ENCODE assay signal across 10 cellular contexts in genomic region chr14:100067481-100067880, GRCh38. TPM values are rescaled to one million over a fixed set of nuclear protein-coding genes. Genes with fewer than 3 reads are reported as not detected.
DNase-seq lines count a peak whose midpoint lies in the region; ATAC-seq and TF ChIP-seq lines count a peak whose summit lies in the region.
"Had no signal": no experiment of that assay in that cellular context is flagged by ENCODE, and none has a peak within 500 bp of the region (broad histone marks: within the 10 kb centered on the region; RNA-seq: fewer than 3 reads in every experiment).

No MANE protein-coding gene starts in this region.

- H3K4me3 ChIP-seq in mammary epithelial cell (replicated peaks in 1 of 3; ENCODE audit: insufficient read depth in 1 of 3, low read depth in 2 of 3, low read length in 3 of 3): no peak overlapping the region
- no peak overlapping the region for H3K4me3 ChIP-seq in mesendoderm (ENCODE audit: low read length)
- H3K4me3 ChIP-seq in upper lobe of left lung: peak overlapping the region in 3 of 4 donors; percentile 16 to 24 (median 17)
- H3K4me3 ChIP-seq: ascending aorta, prostate gland had no signal

- H3K27me3 Mint-ChIP-seq in MCF 10A (ENCODE audit: insufficient read depth, unreplicated experiment): no peaks in the 10 kb centered on the region
- H3K27me3 Mint-ChIP-seq in activated T-helper 1 cell treated with anti-CD3 and anti-CD28 coated beads, Interleukin-12 subunit alpha, Interleukin-12 subunit beta, Interleukin-2, Interleukin-4 antibody, amounts not matched to agents 30 ng/mL and 10 ng/mL and 1 ng/mL, durations not matched to agents 14 hours and 24 hours and 36 hours (ENCODE audit: insufficient read depth): no peaks in the 10 kb centered on the region

- H2AFZ ChIP-seq in mammary epithelial cell (ENCODE audit: low read depth, low read length): no peak overlapping the region

- H3K4me2 ChIP-seq in mammary epithelial cell (ENCODE audit: insufficient read depth, low read depth, low read length) (no peak overlapping the region), mesendoderm (ENCODE audit: low read length) (no peak overlapping the region)

- in situ Hi-C loops in mammary epithelial cell (cut with MboI; ENCODE audit: low sequenced_read_pairs in 2 of 2): loop anchor here (25.0 kb wide), 1 partner anchor 120 kb away; no protein-coding TSS in a partner anchor

- H2BK5ac ChIP-seq in mesendoderm (ENCODE audit: low read length): no peak overlapping the region

- H4K20me1 ChIP-seq in mammary epithelial cell (ENCODE audit: insufficient read depth, low read length): no peaks in the 10 kb centered on the region

- no peaks in the 10 kb centered on the region for H3K27me3 ChIP-seq in mammary epithelial cell (ENCODE audit: insufficient read depth, low read length)
- H3K27me3 ChIP-seq in mesendoderm (ENCODE audit: insufficient read depth, low read length, poor library complexity): no peaks in the 10 kb centered on the region
- H3K27me3 ChIP-seq in upper lobe of left lung: no peaks in the 10 kb centered on the region
- H3K27me3 ChIP-seq: ascending aorta had no signal

- POLR2A ChIA-PET in MCF 10A (lab: Yijun Ruan, JAX): no interaction called here

- H2BK120ac ChIP-seq in mesendoderm (ENCODE audit: low read depth, low read length): no peak overlapping the region

- intact Hi-C loops in MCF 10A (cut with micrococcal nuclease) (no loop called here), mammary epithelial cell (cut with micrococcal nuclease) (loop anchor here (5.0 kb wide), 1 partner anchor 35 kb away; no protein-coding TSS in a partner anchor)
- intact Hi-C loops in activated T-helper 1 cell treated with anti-CD3 and anti-CD28 coated beads, Interleukin-12 subunit alpha, Interleukin-12 subunit beta, Interleukin-2, Interleukin-4 antibody, amounts not matched to agents 30 ng/mL and 10 ng/mL and 1 ng/mL, durations not matched to agents 14 hours and 24 hours and 36 hours (cut with micrococcal nuclease): loop anchor here (2.0 to 10.0 kb wide), 7 partner anchors 171 to 1893 kb away; partner anchors contain the start of genes CCNK, CYP46A1, SETD3 and YY1

- no peak for DNase-seq in MCF 10A (ENCODE audit: unreplicated experiment)
- no peak for DNase-seq in mammary epithelial cell
- no peak for DNase-seq in activated T-helper 1 cell treated with anti-CD3 and anti-CD28 coated beads, Interleukin-12 subunit alpha, Interleukin-12 subunit beta, Interleukin-2, Interleukin-4 antibody, amounts not matched to agents 30 ng/mL and 10 ng/mL and 1 ng/mL, durations not matched to agents 14 hours and 24 hours and 36 hours (ENCODE audit: low spot score)
- no peak for DNase-seq in mesendoderm
- DNase-seq in upper lobe of left lung: no peak
- DNase-seq in AG08396 (ENCODE audit: low spot score): no peak
- no peak for DNase-seq in NCI-H345 (lab: John Stamatoyannopoulos, UW)
- DNase-seq in SIG-M5 (lab: John Stamatoyannopoulos, UW): no peak

- no peak overlapping the region for H3K4ac ChIP-seq in mesendoderm (ENCODE audit: low read depth, low read length)

- H3K27ac ChIP-seq in mammary epithelial cell (ENCODE audit: insufficient read depth, low read depth, low read length) (no peak overlapping the region), mesendoderm (ENCODE audit: low read depth, low read length) (no peak overlapping the region), upper lobe of left lung (peak overlapping the region; percentile 48 to 78 (median 69))
- H3K27ac ChIP-seq: ascending aorta, prostate gland had no signal

- H2AK5ac ChIP-seq in mesendoderm (ENCODE audit: low read length): no peak overlapping the region

- H3K18ac ChIP-seq in mesendoderm (ENCODE audit: low read length): no peak overlapping the region

- H4K8ac ChIP-seq in mesendoderm (ENCODE audit: low read depth, low read length): no peak overlapping the region

- no peak overlapping the region for H3K4me3 Mint-ChIP-seq in MCF 10A (ENCODE audit: unreplicated experiment)
- peak overlapping the region; percentile 88 for H3K4me3 Mint-ChIP-seq in activated T-helper 1 cell treated with anti-CD3 and anti-CD28 coated beads, Interleukin-12 subunit alpha, Interleukin-12 subunit beta, Interleukin-2, Interleukin-4 antibody, amounts not matched to agents 30 ng/mL and 10 ng/mL and 1 ng/mL, durations not matched to agents 14 hours and 24 hours and 36 hours

- H3K36me3 ChIP-seq in mammary epithelial cell (ENCODE audit: insufficient read depth, low read length) (no peaks in the 10 kb centered on the region), mesendoderm (ENCODE audit: control insufficient read depth, insufficient read depth, low read length) (no peaks in the 10 kb centered on the region), upper lobe of left lung (no peaks in the 10 kb centered on the region)
- H3K36me3 ChIP-seq: ascending aorta, prostate gland had no signal

- no peak for TF ChIP-seq EP300 in upper lobe of left lung (IDR thresholded peaks at IDR 0.05)

- ATAC-seq in upper lobe of left lung (ENCODE audit: low FRiP score in 2 of 2): no peak

- TF ChIP-seq CTCF in MCF 10A (IDR thresholded peaks at IDR 0.05; ENCODE audit: unreplicated experiment) (no peak), mammary epithelial cell (conservative IDR thresholded peaks at IDR 0.05 in 1 of 2, IDR thresholded peaks at IDR 0.05 in 1 of 2; ENCODE audit: extremely low read depth in 1 of 2, insufficient read depth in 1 of 2, low read depth in 1 of 2, low read length in 2 of 2) (no peak), upper lobe of left lung (IDR thresholded peaks at IDR 0.05) (no peak)

- H3K79me2 ChIP-seq in mammary epithelial cell (ENCODE audit: insufficient read depth, low read length) (peaks cover 6% of the 10 kb centered on the region), mesendoderm (ENCODE audit: control insufficient read depth, insufficient read depth, low read length) (no peaks in the 10 kb centered on the region)

- no peak overlapping the region for H3K23ac ChIP-seq in mesendoderm (ENCODE audit: low read length)

- no peak for TF ChIP-seq POLR2A in upper lobe of left lung (IDR thresholded peaks at IDR 0.05)

- no peak overlapping the region for H4K5ac ChIP-seq in mesendoderm (ENCODE audit: low read length)

- no peaks in the 10 kb centered on the region for H3K36me3 Mint-ChIP-seq in MCF 10A (ENCODE audit: insufficient read depth, unreplicated experiment)
- peaks cover 18% of the 10 kb centered on the region for H3K36me3 Mint-ChIP-seq in activated T-helper 1 cell treated with anti-CD3 and anti-CD28 coated beads, Interleukin-12 subunit alpha, Interleukin-12 subunit beta, Interleukin-2, Interleukin-4 antibody, amounts not matched to agents 30 ng/mL and 10 ng/mL and 1 ng/mL, durations not matched to agents 14 hours and 24 hours and 36 hours (ENCODE audit: low read depth)

- BruUV-seq in MCF 10A (replicated peaks; lab: Mats Ljungman, UMichigan): no TSS peak
- no TSS peak for BruUV-seq in mammary epithelial cell (replicated peaks; lab: Mats Ljungman, UMichigan)

- 98% methylated on average over 6 of the region's 6 CpGs for WGBS in mammary epithelial cell (ENCODE audit: low coverage, missing lambda C conversion rate)
- WGBS in mesendoderm (ENCODE audit: extremely low coverage, insufficient coverage, low lambda C conversion rate): no CpG with 5 or more reads among the region's 6 CpGs
- WGBS in upper lobe of left lung, 2 donors: 81 to 89% methylated on average over 6 of the region's 6 CpGs

- H3K4me1 ChIP-seq in mammary epithelial cell (ENCODE audit: insufficient read depth, low read length) (peaks cover 18% of the 10 kb centered on the region), mesendoderm (ENCODE audit: control insufficient read depth, low read depth, low read length) (peaks cover 13% of the 10 kb centered on the region), upper lobe of left lung (peaks cover 13 to 47% (median 31%) of the 10 kb centered on the region in 4 donors)
- H3K4me1 ChIP-seq: ascending aorta, prostate gland had no signal

- H3K27ac Mint-ChIP-seq in MCF 10A (ENCODE audit: low read depth, unreplicated experiment): peak overlapping the region; percentile 78
- H3K27ac Mint-ChIP-seq in activated T-helper 1 cell treated with anti-CD3 and anti-CD28 coated beads, Interleukin-12 subunit alpha, Interleukin-12 subunit beta, Interleukin-2, Interleukin-4 antibody, amounts not matched to agents 30 ng/mL and 10 ng/mL and 1 ng/mL, durations not matched to agents 14 hours and 24 hours and 36 hours: peak overlapping the region; percentile 99

- H3K9me3 ChIP-seq in mammary epithelial cell (replicated peaks; ENCODE audit: insufficient read depth, low read length) (no peaks in the 10 kb centered on the region), upper lobe of left lung (no peaks in the 10 kb centered on the region)
- H3K9me3 ChIP-seq: ascending aorta, prostate gland had no signal

- CTCF ChIA-PET in MCF 10A (lab: Yijun Ruan, JAX): interaction anchor here (0.6 to 10.6 kb wide), 7 partner anchors 9 to 126 kb away, joined by 3 to 188 read pairs (median 4); no protein-coding TSS in a partner anchor
- CTCF ChIA-PET in mammary epithelial cell (lab: Charles Lee; ENCODE audit: low non-redundant PET): interaction anchor here (0.6 kb wide), 1 partner anchor 64 kb away, joined by 4 read pairs; no protein-coding TSS in a partner anchor

- no peak overlapping the region for H2BK15ac ChIP-seq in mesendoderm (replicated peaks; ENCODE audit: low read depth)

- peaks cover 9% of the 10 kb centered on the region for H3K9me3 Mint-ChIP-seq in MCF 10A (ENCODE audit: unreplicated experiment)
- H3K9me3 Mint-ChIP-seq in activated T-helper 1 cell treated with anti-CD3 and anti-CD28 coated beads, Interleukin-12 subunit alpha, Interleukin-12 subunit beta, Interleukin-2, Interleukin-4 antibody, amounts not matched to agents 30 ng/mL and 10 ng/mL and 1 ng/mL, durations not matched to agents 14 hours and 24 hours and 36 hours: no peaks in the 10 kb centered on the region

- dilution Hi-C loops in mammary epithelial cell (cut with HindIII; ENCODE audit: low sequenced_read_pairs): loop anchor here (5.0 kb wide), 2 partner anchors 35 to 70 kb away; no protein-coding TSS in a partner anchor

- H3K4me1 Mint-ChIP-seq in MCF 10A (ENCODE audit: insufficient read depth, unreplicated experiment): peaks cover 21% of the 10 kb centered on the region
- peaks cover 84% of the 10 kb centered on the region for H3K4me1 Mint-ChIP-seq in activated T-helper 1 cell treated with anti-CD3 and anti-CD28 coated beads, Interleukin-12 subunit alpha, Interleukin-12 subunit beta, Interleukin-2, Interleukin-4 antibody, amounts not matched to agents 30 ng/mL and 10 ng/mL and 1 ng/mL, durations not matched to agents 14 hours and 24 hours and 36 hours (ENCODE audit: low read depth)

- H3K79me1 ChIP-seq in mesendoderm (ENCODE audit: low read length): peaks cover 3% of the 10 kb centered on the region

- peak overlapping the region; percentile 17 for H3K56ac ChIP-seq in mesendoderm (ENCODE audit: low read length)

- H3K9ac ChIP-seq in mammary epithelial cell (ENCODE audit: insufficient read depth, low read length) (no peak overlapping the region), mesendoderm (ENCODE audit: low read length) (no peak overlapping the region)

RNA-seq across cellular contexts. Expression of gene EVL, which starts 2.3 kb away (rescaled TPM):
- total RNA-seq in MCF 10A (2022) (52.5 and 55.4 TPM in 2 replicates), mammary epithelial cell (10 to 100 TPM; 11.8 to 38.9 TPM), upper lobe of left lung (100 to 1,000 TPM in 5 of 6 donors, 10 to 100 TPM in 1; 69.6 to 222 (median 140) TPM)
- 20.4 TPM for polyA plus RNA-seq in mammary epithelial cell
- 31.2 TPM for polyA minus RNA-seq in mammary epithelial cell
- 290 and 309 TPM in 2 replicates for total RNA-seq in activated T-helper 1 cell treated with anti-CD3 and anti-CD28 coated beads, Interleukin-12 subunit alpha, Interleukin-12 subunit beta, Interleukin-2, Interleukin-4 antibody, amounts not matched to agents 30 ng/mL and 10 ng/mL and 1 ng/mL, durations not matched to agents 14 hours and 24 hours and 36 hours
- polyA plus RNA-seq in mesendoderm (2013, experiment 1 of 2): 25.6 TPM
- 26.2 TPM for polyA plus RNA-seq in mesendoderm (2013, experiment 2 of 2)

Comparison
In these comparisons a context has a peak if more than half of its experiments do, and no peak if none do; other contexts are left out.
1. H3K27ac ChIP-seq: peak in upper lobe of left lung (4 of 4); none in mammary epithelial cell (single experiment) and mesendoderm (single experiment).
2. H3K4me3 ChIP-seq: peak in upper lobe of left lung (3 of 4); none in mammary epithelial cell (0 of 3) and mesendoderm (single experiment).